Comparison of ENCODE assay signal across 11 cellular contexts in genomic region chr13:48726711-48727110, GRCh38.
"Had no signal": no experiment of that assay in that cellular context is flagged by ENCODE, and none has a peak within 500 bp of the region (broad histone marks: within the 10 kb centered on the region; RNA-seq: fewer than 3 reads in every experiment).

No MANE protein-coding gene starts in this region.

- DNase-seq: activated CD4-positive, alpha-beta memory T cell treated with anti-CD3 and anti-CD28 coated beads for 36 hours; activated T-cell treated with anti-CD3 and anti-CD28 coated beads, Interleukin-2, amount 50 U/mL, for 48 hours; caudate nucleus; cortex of kidney; effector CD8-positive, alpha-beta T cell; left lung; pancreas; T-helper 9 cell; thyroid gland had no signal

- H3K27me3 ChIP-seq: left lung, pancreas, thyroid gland had no signal

- H3K36me3 ChIP-seq: left lung, neural progenitor cell, pancreas, thyroid gland had no signal

- H3K27ac ChIP-seq: left lung, neural progenitor cell, pancreas, skin epidermis, thyroid gland had no signal

- H2AFZ ChIP-seq: neural progenitor cell had no signal

- H3K4me2 ChIP-seq: neural progenitor cell had no signal

- H3K9me3 ChIP-seq: left lung, pancreas, thyroid gland had no signal

- H3K4me3 ChIP-seq: left lung, neural progenitor cell, pancreas, skin epidermis, thyroid gland had no signal

- H3K9ac ChIP-seq: neural progenitor cell had no signal

- ATAC-seq: left lung, pancreas had no signal

- H3K4me1 ChIP-seq: neural progenitor cell, pancreas, thyroid gland had no signal
